1 cellular context compared by ENCODE assay signal in genomic region chr10:102109166-102110116, GRCh38.
TF ChIP-seq lines count a peak whose summit lies in the region.

No MANE protein-coding gene starts in this region.

TF ChIP-seq in GM23338, 12 proteins besides CTCF, POLR2A, EP300 and RAD21 (continued from another document):
- TF ChIP-seq ZNF462 (CRISPR knock-in tag; IDR thresholded peaks at IDR 0.05) (no peak), REST (IDR thresholded peaks at IDR 0.05; ENCODE audit: unreplicated experiment) (no peak), ZNF114 (CRISPR knock-in tag; IDR thresholded peaks at IDR 0.05) (no peak), ZNF331 (CRISPR knock-in tag; IDR thresholded peaks at IDR 0.05; ENCODE audit: low read depth) (no peak)
